ENCODE assay signal across 8 cellular contexts in genomic region chr19:39341122-39341719, GRCh38. TPM values are rescaled to one million over a fixed set of nuclear protein-coding genes. Genes with fewer than 3 reads are reported as not detected.
A peak's percentile ranks its signal among the peaks of the same experiment; 100 is the strongest.
DNase-seq lines count a peak whose midpoint lies in the region; ATAC-seq and TF ChIP-seq lines count a peak whose summit lies in the region.

No MANE protein-coding gene starts in this region.

- H3K4me1 ChIP-seq in PC-3 (ENCODE audit: insufficient read depth, low read length): peaks cover 12% of the 10 kb centered on the region
- H3K4me1 ChIP-seq in lung (ENCODE audit: control insufficient read depth in 2 of 2, insufficient read depth in 2 of 2, low read length in 2 of 2): peaks cover 10 to 15% of the 10 kb centered on the region in 2 donors
- H3K4me1 ChIP-seq in tibial artery: peaks cover 0 to 44% (median 41%) of the 10 kb centered on the region in 4 donors

- peak overlapping the region; percentile 85 for H3K4me2 ChIP-seq in PC-3 (ENCODE audit: low read length)

- POLR2A ChIA-PET in PC-3 (lab: Charles Lee; ENCODE audit: unreplicated experiment): no interaction called here

- 1 to 2% methylated on average over 17 of the region's 17 CpGs for WGBS in lung, 2 donors

- H3K4me3 ChIP-seq in PC-3 (ENCODE audit: low read length): peak overlapping the region; percentile 76
- peak overlapping the region; percentile 57 to 98 (median 84) for H3K4me3 ChIP-seq in dorsolateral prefrontal cortex
- peak overlapping the region; percentile 75 for H3K4me3 ChIP-seq in lung
- H3K4me3 ChIP-seq in tibial artery: peak overlapping the region; percentile 63 to 67

- TF ChIP-seq CTCF in PC-3 (conservative IDR thresholded peaks at IDR 0.05; ENCODE audit: low read depth, low read length) (no peak), dorsolateral prefrontal cortex (IDR thresholded peaks at IDR 0.05 in 54 of 56, conservative IDR thresholded peaks at IDR 0.05 in 2 of 56; ENCODE audit: low read depth in 1 of 56, partially characterized antibody in 56 of 56) (no peak), lung (IDR thresholded peaks at IDR 0.05; ENCODE audit: control extremely low read depth, extremely low read depth) (no peak), tibial artery (IDR thresholded peaks at IDR 0.05) (no peak)

- H3K27ac ChIP-seq in PC-3 (ENCODE audit: low read length): no peak overlapping the region
- H3K27ac ChIP-seq in dorsolateral prefrontal cortex: peak overlapping the region; percentile 43 to 98 (median 90)
- H3K27ac ChIP-seq in lung (ENCODE audit: low read depth in 1 of 2, low read length in 1 of 2): peak overlapping the region; percentile 78 to 81
- H3K27ac ChIP-seq in tibial artery: peak overlapping the region; percentile 75 to 85

- H2AFZ ChIP-seq in PC-3 (ENCODE audit: low read length): peak overlapping the region; percentile 89

- H3K36me3 ChIP-seq in PC-3 (ENCODE audit: low read depth, low read length): no peaks in the 10 kb centered on the region
- H3K36me3 ChIP-seq in lung (ENCODE audit: control insufficient read depth in 2 of 2, insufficient read depth in 2 of 2, low read length in 2 of 2): no peaks in the 10 kb centered on the region
- H3K36me3 ChIP-seq in tibial artery: no peaks in the 10 kb centered on the region

- no peaks in the 10 kb centered on the region for H3F3A ChIP-seq in PC-3 (ENCODE audit: low read length, unreplicated experiment)

- peak; percentile 5 to 6 for ATAC-seq in activated CD4-positive, CD25-positive, alpha-beta regulatory T cell treated with anti-CD3 and anti-CD28 coated beads, Interleukin-2, amount 50 U/mL, for 24 hours
- peak; percentile 12 for ATAC-seq in PC-3
- no peak for ATAC-seq in lung (ENCODE audit: insufficient read depth, low FRiP score)

- no peaks in the 10 kb centered on the region for H3K9me2 ChIP-seq in PC-3 (replicated peaks; ENCODE audit: low read length)

- H3K9ac ChIP-seq in PC-3 (ENCODE audit: low read length): peak overlapping the region; percentile 71

- DNase-seq in activated CD4-positive, CD25-positive, alpha-beta regulatory T cell (lab: John Stamatoyannopoulos, UW): no peak
- peak; percentile 9 for DNase-seq in PC-3
- DNase-seq in dorsolateral prefrontal cortex: peak in 2 of 10 donors; percentile 22 to 49
- peak; percentile 39 for DNase-seq in lung (ENCODE audit: low spot score)
- DNase-seq in tibial artery: peak in 1 of 2 donors; percentile 43
- no peak for DNase-seq in GM19238 (ENCODE audit: insufficient read length, low spot score)
- no peak for DNase-seq in kidney tubule cell (ENCODE audit: low spot score)

- CTCF ChIA-PET in PC-3 (lab: Charles Lee): no interaction called here

- H4K20me1 ChIP-seq in PC-3 (ENCODE audit: low read length): no peaks in the 10 kb centered on the region

- peaks cover 40% of the 10 kb centered on the region for H3K79me2 ChIP-seq in PC-3 (ENCODE audit: low read length)

- no TSS peak for BruUV-seq in PC-3 (replicated peaks; lab: Mats Ljungman, UMichigan)

- intact Hi-C loops in PC-3 (cut with micrococcal nuclease) (no loop called here), dorsolateral prefrontal cortex (cut with DNase I) (loop anchor here in 1 of 2 donors (5.0 kb wide), 1 partner anchor 66 kb away; the partner anchor contains the start of gene ZFP36), tibial artery (cut with DNase I; ENCODE audit: low total_unique reads) (loop anchor here (5.0 kb wide), 1 partner anchor 214 kb away; the partner anchor contains the start of gene PAK4)

- no peaks in the 10 kb centered on the region for H3K9me3 ChIP-seq in PC-3 (ENCODE audit: low read length)
- no peaks in the 10 kb centered on the region for H3K9me3 ChIP-seq in lung (ENCODE audit: control insufficient read depth in 2 of 2, insufficient read depth in 1 of 2, low read length in 1 of 2)
- H3K9me3 ChIP-seq in tibial artery: no peaks in the 10 kb centered on the region

- no peaks in the 10 kb centered on the region for H3K27me3 ChIP-seq in PC-3 (ENCODE audit: low read length)
- no peaks in the 10 kb centered on the region for H3K27me3 ChIP-seq in dorsolateral prefrontal cortex
- H3K27me3 ChIP-seq in lung (ENCODE audit: control insufficient read depth, insufficient read depth): no peaks in the 10 kb centered on the region
- H3K27me3 ChIP-seq in tibial artery: no peaks in the 10 kb centered on the region

RNA-seq across cellular contexts. Expression of gene SAMD4B, which starts 1.0 kb away (rescaled TPM):
- 80.4 and 93.8 TPM in 2 replicates for total RNA-seq in PC-3 (2014; rRNA removed)
- total RNA-seq in dorsolateral prefrontal cortex: 100 to 1,000 TPM; 107 to 294 (median 153) TPM
- 10 to 100 TPM; 77.6 to 91.1 TPM for total RNA-seq in lung
- polyA plus RNA-seq in lung: 100 to 1,000 TPM in 1 of 2 donors, 10 to 100 TPM in 1; 82.5 to 103 TPM

RNA-seq across cellular contexts. Expression of gene GMFG, which starts 5.4 kb away (rescaled TPM):
- 0.36 TPM in 1 of 2 replicates, not detected in the other for total RNA-seq in PC-3 (2014; rRNA removed)
- total RNA-seq in dorsolateral prefrontal cortex: 10 to 100 TPM in 94 of 120 experiments, 1 to 10 TPM in 26; 4.4 to 36.5 (median 12.4) TPM
- total RNA-seq in lung: 100 to 1,000 TPM in 1 of 2 donors, 10 to 100 TPM in 1; 38.4 to 110 TPM
- 100 to 1,000 TPM; 192 to 317 TPM for polyA plus RNA-seq in lung

RNA-seq across cellular contexts. Expression of gene LRFN1, which starts 20.6 kb away (rescaled TPM):
- total RNA-seq in PC-3 (2014; rRNA removed): 3.6 and 6.7 TPM in 2 replicates
- total RNA-seq in dorsolateral prefrontal cortex: 10 to 100 TPM in 115 of 120 experiments, 1 to 10 TPM in 5; 6.4 to 25.4 (median 16.9) TPM
- total RNA-seq in lung: 1 to 10 TPM; 1.6 to 2.2 TPM
- polyA plus RNA-seq in lung: 1 to 10 TPM; 1.2 to 3.6 TPM

RNA-seq across cellular contexts. Expression of gene IFNL1, which starts 45.0 kb away (rescaled TPM):
- not detected in 2 replicates for total RNA-seq in PC-3 (2014; rRNA removed)
- total RNA-seq in dorsolateral prefrontal cortex: not detected
- not detected for total RNA-seq in lung
- polyA plus RNA-seq in lung: under 1 TPM in 1 of 2 donors, not detected in 1; 0.17 TPM

RNA-seq across cellular contexts. Expression of gene PAF1, which starts 49.7 kb away (rescaled TPM):
- total RNA-seq in PC-3 (2014; rRNA removed) (50.7 and 56.6 TPM in 2 replicates), dorsolateral prefrontal cortex (10 to 100 TPM; 33.5 to 65.7 (median 46.2) TPM), lung (10 to 100 TPM; 24.8 to 32.9 TPM)
- polyA plus RNA-seq in lung: 10 to 100 TPM; 35.1 to 41.8 TPM

Comparison
In these comparisons a context has a peak if more than half of its experiments do, and no peak if none do; other contexts are left out.
1. DNase-seq: peak in PC-3 (single experiment) and lung (single experiment); none in activated CD4-positive, CD25-positive, alpha-beta regulatory T cell (0 of 4), GM19238 (single experiment) and kidney tubule cell (single experiment).
2. Peak in every context shown above with its lines, with median percentiles within 50 percentile points of each other: H3K4me3 ChIP-seq.